Comparison of ENCODE assay signal across 20 cellular contexts in genomic region chr12:18446245-18446644, GRCh38.
DNase-seq lines count a peak whose midpoint lies in the region; ATAC-seq and TF ChIP-seq lines count a peak whose summit lies in the region.
"Had no signal": no experiment of that assay in that cellular context is flagged by ENCODE, and none has a peak within 500 bp of the region (broad histone marks: within the 10 kb centered on the region; RNA-seq: fewer than 3 reads in every experiment).

No MANE protein-coding gene starts in this region.

- H3K79me2 ChIP-seq in fibroblast of lung (ENCODE audit: control insufficient read depth, insufficient read depth, low read length) = no peaks in the 10 kb centered on the region

- no peak overlapping the region for H3K4me3 ChIP-seq in fibroblast of lung (replicated peaks in 1 of 4; ENCODE audit: control extremely low read depth in 1 of 4, insufficient read depth in 1 of 4, low read depth in 3 of 4, low read length in 4 of 4)
- H3K4me3 ChIP-seq: BLaER1 treated with 17β-estradiol and CSF1 and Interleukin-3, amounts not matched to agents 10 nM and 100 nM; left ventricle myocardium inferior; Peyer's patch; right lobe of liver; tibial artery had no signal

- ATAC-seq in GM18868 (IDR thresholded peaks at IDR 0.05; ENCODE audit: unreplicated experiment) (peak; percentile 100), HG02981 (IDR thresholded peaks at IDR 0.05; ENCODE audit: unreplicated experiment) (peak; percentile 47), GM21737 (IDR thresholded peaks at IDR 0.05; ENCODE audit: unreplicated experiment) (no peak), GM18870 (IDR thresholded peaks at IDR 0.05; ENCODE audit: unreplicated experiment) (no peak)

- peak overlapping the region; percentile 38 for H2AFZ ChIP-seq in fibroblast of lung (ENCODE audit: low read length)

- peak; percentile 63 for DNase-seq in D341Med (ENCODE audit: low spot score)
- DNase-seq in fibroblast of lung (ENCODE audit: low read depth in 2 of 2) = no peak
- DNase-seq in kidney tubule cell (ENCODE audit: low spot score) = no peak
- no peak for DNase-seq in COLO829 (ENCODE audit: low spot score)
- DNase-seq: activated CD4-positive, alpha-beta T cell treated with anti-CD3 and anti-CD28 coated beads, Interleukin-2, amount 10 ng/mL, durations not matched to agents 7 days and 5 days; activated gamma-delta T cell; caudate nucleus; DMS79 treated with DMSO at 0.1 percent for 48 hours; left ventricle myocardium inferior; NCI-H1092; NCI-H526; Peyer's patch; right lobe of liver; stimulated activated naive CD4-positive, alpha-beta T cell; tibial artery had no signal

- TF ChIP-seq CTCF in fibroblast of lung (conservative IDR thresholded peaks at IDR 0.05 in 1 of 2, IDR thresholded peaks at IDR 0.05 in 1 of 2; ENCODE audit: low read depth in 1 of 2, low read length in 2 of 2) = no peak

- H3K27me3 ChIP-seq in fibroblast of lung (ENCODE audit: control insufficient read depth, insufficient read depth, low read length) = no peaks in the 10 kb centered on the region
- H3K27me3 ChIP-seq: BLaER1 treated with 17β-estradiol and CSF1 and Interleukin-3, amounts not matched to agents 10 nM and 100 nM; Peyer's patch; right lobe of liver; tibial artery had no signal

- H3K36me3 ChIP-seq in fibroblast of lung (ENCODE audit: control insufficient read depth, insufficient read depth, low read length) = no peaks in the 10 kb centered on the region
- H3K36me3 ChIP-seq: BLaER1 treated with 17β-estradiol and CSF1 and Interleukin-3, amounts not matched to agents 10 nM and 100 nM; left ventricle myocardium inferior; Peyer's patch; right lobe of liver; tibial artery had no signal

- H3K4me1 ChIP-seq in fibroblast of lung (ENCODE audit: control insufficient read depth, extremely low read depth, insufficient read depth, low read length) = no peaks in the 10 kb centered on the region
- H3K4me1 ChIP-seq: BLaER1 treated with 17β-estradiol and CSF1 and Interleukin-3, amounts not matched to agents 10 nM and 100 nM; left ventricle myocardium inferior; Peyer's patch; right lobe of liver had no signal

- H3K4me2 ChIP-seq in fibroblast of lung (ENCODE audit: extremely low read depth, insufficient read depth, low read length) = no peak overlapping the region
- H3K4me2 ChIP-seq: BLaER1 treated with 17β-estradiol and CSF1 and Interleukin-3, amounts not matched to agents 10 nM and 100 nM had no signal

- H4K20me1 ChIP-seq in fibroblast of lung (ENCODE audit: control insufficient read depth, extremely low read depth, insufficient read depth, low read length) = no peaks in the 10 kb centered on the region
- H4K20me1 ChIP-seq: BLaER1 treated with 17β-estradiol and CSF1 and Interleukin-3, amounts not matched to agents 10 nM and 100 nM had no signal

- no peak overlapping the region for H3K9ac ChIP-seq in fibroblast of lung (ENCODE audit: insufficient read depth, low read length)
- H3K9ac ChIP-seq: BLaER1 treated with 17β-estradiol and CSF1 and Interleukin-3, amounts not matched to agents 10 nM and 100 nM had no signal

- no peak overlapping the region for H3K27ac ChIP-seq in fibroblast of lung (ENCODE audit: insufficient read depth, low read length)
- H3K27ac ChIP-seq: BLaER1 treated with 17β-estradiol and CSF1 and Interleukin-3, amounts not matched to agents 10 nM and 100 nM; left ventricle myocardium inferior; Peyer's patch; right lobe of liver; tibial artery had no signal

- H3K9me3 ChIP-seq in fibroblast of lung (ENCODE audit: control insufficient read depth, insufficient read depth, low read depth, low read length) = no peaks in the 10 kb centered on the region
- H3K9me3 ChIP-seq: BLaER1 treated with 17β-estradiol and CSF1 and Interleukin-3, amounts not matched to agents 10 nM and 100 nM; Peyer's patch; right lobe of liver; tibial artery had no signal

Comparison
In these comparisons a context has a peak if more than half of its experiments do, and no peak if none do; other contexts are left out.
1. ATAC-seq: peak in GM18868 (single experiment) and HG02981 (single experiment); none in GM21737 (single experiment) and GM18870 (single experiment).